Comparison of ENCODE assay signal across 9 cellular contexts in genomic region chr1:199273837-199274379, GRCh38.
DNase-seq lines count a peak whose midpoint lies in the region; ATAC-seq and TF ChIP-seq lines count a peak whose summit lies in the region.
"Had no signal": no experiment of that assay in that cellular context is flagged by ENCODE, and none has a peak within 500 bp of the region (broad histone marks: within the 10 kb centered on the region; RNA-seq: fewer than 3 reads in every experiment).

No MANE protein-coding gene starts in this region.

- H3K4me3 ChIP-seq in HCT116 (replicated peaks in 1 of 2; ENCODE audit: low read depth in 1 of 2, low read length in 2 of 2) (no peak overlapping the region), RWPE2 (ENCODE audit: severe bottlenecking) (no peak overlapping the region), hepatocyte (no peak overlapping the region), Karpas-422 (ENCODE audit: low read length) (no peak overlapping the region)

- no peaks in the 10 kb centered on the region for H3K36me3 ChIP-seq in HCT116 (ENCODE audit: control insufficient read depth in 1 of 2, insufficient read depth in 2 of 2, low read length in 2 of 2)
- no peaks in the 10 kb centered on the region for H3K36me3 ChIP-seq in RWPE2 (ENCODE audit: low read depth)
- no peaks in the 10 kb centered on the region for H3K36me3 ChIP-seq in hepatocyte (replicated peaks; ENCODE audit: insufficient read depth, low read depth)
- H3K36me3 ChIP-seq in Karpas-422 (ENCODE audit: insufficient read depth, low read length): no peaks in the 10 kb centered on the region

- no peaks in the 10 kb centered on the region; the same call in 1 of the 2 replicates for H3K9me2 ChIP-seq in HCT116 (ENCODE audit: insufficient read depth)
- H3K9me2 ChIP-seq in hepatocyte (replicated peaks; ENCODE audit: insufficient read depth): no peaks in the 10 kb centered on the region
- no peaks in the 10 kb centered on the region for H3K9me2 ChIP-seq in Karpas-422 (replicated peaks; ENCODE audit: insufficient read depth, low read length)

- POLR2A ChIA-PET in HCT116 (lab: Charles Lee): no interaction called here

- CTCF ChIA-PET in HCT116 (lab: Charles Lee): no interaction called here

- WGBS in hepatocyte (ENCODE audit: low lambda C conversion rate, missing lambda C conversion rate): 35% methylated on average over 2 of the region's 2 CpGs

- RAD21 ChIA-PET in HCT116 (lab: Charles Lee; ENCODE audit: low non-redundant PET in 1 of 2, low total read pairs in 2 of 2, uncharacterized antibody in 2 of 2, unreplicated experiment in 2 of 2): no interaction called here

- peak overlapping the region; percentile 61 for H3K4me2 ChIP-seq in HCT116 (ENCODE audit: low read length)
- H3K4me2 ChIP-seq in hepatocyte: no peak overlapping the region
- no peak overlapping the region for H3K4me2 ChIP-seq in Karpas-422 (ENCODE audit: low read depth, low read length, poor library complexity, severe bottlenecking)

- no TSS peak for BruUV-seq in HCT116 (replicated peaks; lab: Mats Ljungman, UMichigan)

- no peaks in the 10 kb centered on the region for H3K9me3 ChIP-seq in HCT116 (ENCODE audit: control insufficient read depth in 1 of 2, insufficient read depth in 1 of 2, low read depth in 1 of 2, low read length in 2 of 2)
- no peaks in the 10 kb centered on the region for H3K9me3 ChIP-seq in RWPE2 (ENCODE audit: severe bottlenecking)
- no peaks in the 10 kb centered on the region for H3K9me3 ChIP-seq in hepatocyte (ENCODE audit: low read depth)
- no peaks in the 10 kb centered on the region for H3K9me3 ChIP-seq in Karpas-422 (ENCODE audit: low read length)

- no peaks in the 10 kb centered on the region for H3K79me2 ChIP-seq in HCT116 (ENCODE audit: insufficient read depth, low read length)
- no peaks in the 10 kb centered on the region for H3K79me2 ChIP-seq in hepatocyte
- no peaks in the 10 kb centered on the region for H3K79me2 ChIP-seq in Karpas-422 (ENCODE audit: low read length)

- ATAC-seq in HCT116 (peak; percentile 46; the same call in 1 of the 2 replicates), RWPE2 (ENCODE audit: low read depth) (peak; percentile 12; the same call in 1 of the 3 replicates), GM21390 (IDR thresholded peaks at IDR 0.05; ENCODE audit: unreplicated experiment) (no peak), HG03521 (IDR thresholded peaks at IDR 0.05; ENCODE audit: unreplicated experiment) (no peak)

- H2AFZ ChIP-seq in HCT116 (ENCODE audit: low read depth, low read length, poor library complexity, severe bottlenecking) (peak overlapping the region; percentile 79), hepatocyte (no peak overlapping the region), Karpas-422 (ENCODE audit: low read length) (no peak overlapping the region)

- H3K27me3 ChIP-seq in HCT116 (ENCODE audit: insufficient read depth, low read length) (no peaks in the 10 kb centered on the region), RWPE2 (ENCODE audit: insufficient read depth, poor library complexity, severe bottlenecking) (no peaks in the 10 kb centered on the region), hepatocyte (no peaks in the 10 kb centered on the region), Karpas-422 (ENCODE audit: low read length) (no peaks in the 10 kb centered on the region)

- intact Hi-C loops in HCT116 (cut with micrococcal nuclease): no loop called here

- H3K9ac ChIP-seq in HCT116 (ENCODE audit: low read length): no peak overlapping the region
- H3K9ac ChIP-seq in Karpas-422 (ENCODE audit: low read length): no peak overlapping the region

- peak; percentile 45 for DNase-seq in A172 (ENCODE audit: low spot score)
- DNase-seq in HCT116 (ENCODE audit: low read depth, low spot score): no peak
- DNase-seq in RWPE2 (ENCODE audit: low spot score): no peak
- DNase-seq in hepatocyte (ENCODE audit: low spot score): peak; percentile 23
- no peak for DNase-seq in DMS 273 treated with DMSO at 0.1 percent for 48 hours (lab: John Stamatoyannopoulos, UW)
- DNase-seq in Karpas-422: no peak
- DNase-seq: AML-193 had no signal

- TF ChIP-seq CTCF in HCT116 (IDR thresholded peaks at IDR 0.05 in 2 of 3, conservative IDR thresholded peaks at IDR 0.05 in 1 of 3; ENCODE audit: borderline replicate concordance in 1 of 3, insufficient read depth in 1 of 3, low read depth in 2 of 3, low read length in 2 of 3) (no peak), RWPE2 (IDR thresholded peaks at IDR 0.05; ENCODE audit: poor library complexity, severe bottlenecking) (no peak), hepatocyte (IDR thresholded peaks at IDR 0.05; ENCODE audit: poor library complexity) (no peak)

- H3K4me1 ChIP-seq in HCT116 (ENCODE audit: control insufficient read depth in 1 of 2, insufficient read depth in 2 of 2, low read length in 2 of 2) (peaks cover 31 to 34% of the 10 kb centered on the region in 2 experiments), RWPE2 (ENCODE audit: insufficient read depth, poor library complexity, severe bottlenecking) (peaks cover 31% of the 10 kb centered on the region), hepatocyte (ENCODE audit: insufficient read depth) (peaks cover 17% of the 10 kb centered on the region), Karpas-422 (ENCODE audit: low read length) (no peaks in the 10 kb centered on the region)

- TF ChIP-seq RAD21 in HCT116 (IDR thresholded peaks at IDR 0.05; ENCODE audit: low read depth): no peak

- H4K20me1 ChIP-seq in HCT116 (ENCODE audit: insufficient read depth): no peaks in the 10 kb centered on the region
- H4K20me1 ChIP-seq in hepatocyte (ENCODE audit: insufficient read depth, poor library complexity, severe bottlenecking): no peaks in the 10 kb centered on the region
- H4K20me1 ChIP-seq in Karpas-422 (ENCODE audit: insufficient read depth, low read depth, low read length): no peaks in the 10 kb centered on the region

- H3K27ac ChIP-seq in HCT116 (ENCODE audit: low read depth, low read length) (peak overlapping the region; percentile 79), RWPE2 (ENCODE audit: poor library complexity, severe bottlenecking) (peak overlapping the region; percentile 94), hepatocyte (peak overlapping the region; percentile 45), Karpas-422 (ENCODE audit: low read length) (no peak overlapping the region)

- TF ChIP-seq POLR2A in HCT116 (IDR thresholded peaks at IDR 0.05; ENCODE audit: borderline replicate concordance, extremely low read depth, insufficient read depth, insufficient read length): no peak

TF ChIP-seq in HCT116, 20 proteins besides CTCF, POLR2A, EP300 and RAD21:
- TF ChIP-seq, protein P1, sequence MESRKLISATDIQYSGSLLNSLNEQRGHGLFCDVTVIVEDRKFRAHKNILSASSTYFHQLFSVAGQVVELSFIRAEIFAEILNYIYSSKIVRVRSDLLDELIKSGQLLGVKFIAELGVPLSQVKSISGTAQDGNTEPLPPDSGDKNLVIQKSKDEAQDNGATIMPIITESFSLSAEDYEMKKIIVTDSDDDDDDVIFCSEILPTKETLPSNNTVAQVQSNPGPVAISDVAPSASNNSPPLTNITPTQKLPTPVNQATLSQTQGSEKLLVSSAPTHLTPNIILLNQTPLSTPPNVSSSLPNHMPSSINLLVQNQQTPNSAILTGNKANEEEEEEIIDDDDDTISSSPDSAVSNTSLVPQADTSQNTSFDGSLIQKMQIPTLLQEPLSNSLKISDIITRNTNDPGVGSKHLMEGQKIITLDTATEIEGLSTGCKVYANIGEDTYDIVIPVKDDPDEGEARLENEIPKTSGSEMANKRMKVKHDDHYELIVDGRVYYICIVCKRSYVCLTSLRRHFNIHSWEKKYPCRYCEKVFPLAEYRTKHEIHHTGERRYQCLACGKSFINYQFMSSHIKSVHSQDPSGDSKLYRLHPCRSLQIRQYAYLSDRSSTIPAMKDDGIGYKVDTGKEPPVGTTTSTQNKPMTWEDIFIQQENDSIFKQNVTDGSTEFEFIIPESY (IDR thresholded peaks at IDR 0.05; ENCODE audit: extremely low read depth, insufficient replicate concordance, low read length): no peak
- no peak for TF ChIP-seq ATF3 (IDR thresholded peaks at IDR 0.05)
- peak; percentile 65; the same call in 1 of the 2 replicates for TF ChIP-seq CEBPB (IDR thresholded peaks at IDR 0.05; ENCODE audit: low read depth)
- no peak for TF ChIP-seq ZNF274 (IDR thresholded peaks at IDR 0.05; ENCODE audit: low read depth, low read length)
- no peak for TF ChIP-seq POLR2AphosphoS5 (IDR thresholded peaks at IDR 0.05; ENCODE audit: low read depth, low read length)
- TF ChIP-seq ELF1 (IDR thresholded peaks at IDR 0.05; ENCODE audit: borderline replicate concordance, low read depth): no peak
- no peak for TF ChIP-seq JUND (IDR thresholded peaks at IDR 0.05)

Comparison
In these comparisons a context has a peak if more than half of its experiments do, and no peak if none do; other contexts are left out.
1. DNase-seq: peak in A172 (single experiment) and hepatocyte (single experiment); none in HCT116 (single experiment), RWPE2 (single experiment), DMS 273 treated with DMSO at 0.1 percent for 48 hours (single experiment) and Karpas-422 (single experiment).
2. ATAC-seq: peak in HCT116 (single experiment) and RWPE2 (single experiment); none in GM21390 (single experiment) and HG03521 (single experiment).